Comparison of ENCODE assay signal across 14 cellular contexts in genomic region chr15:68484696-68485400, GRCh38. TPM values are rescaled to one million over a fixed set of nuclear protein-coding genes. Genes with fewer than 3 reads are reported as not detected.
A peak's percentile ranks its signal among the peaks of the same experiment; 100 is the strongest.
DNase-seq lines count a peak whose midpoint lies in the region; ATAC-seq and TF ChIP-seq lines count a peak whose summit lies in the region.
"Had no signal": no experiment of that assay in that cellular context is flagged by ENCODE, and none has a peak within 500 bp of the region (broad histone marks: within the 10 kb centered on the region; RNA-seq: fewer than 3 reads in every experiment).

No MANE protein-coding gene starts in this region.

- peak overlapping the region; percentile 95 to 99 for H3K27ac ChIP-seq in aorta (ENCODE audit: low read depth in 1 of 2, low read length in 2 of 2)
- H3K27ac ChIP-seq: body of pancreas had no signal

- DNase-seq in left cardiac atrium (no peak), cardiac septum (ENCODE audit: low spot score) (no peak), cardiac fibroblast (ENCODE audit: low read depth in 2 of 2) (peak; percentile 58 to 68), myocyte (ENCODE audit: low read depth) (peak; percentile 86), aorta (peak; percentile 80 to 84), HPDE6-E6E7 (ENCODE audit: extremely low spot score) (no peak), kidney tubule cell (ENCODE audit: low spot score) (no peak), COLO668 (lab: John Stamatoyannopoulos, UW; ENCODE audit: unreplicated experiment) (no peak)
- DNase-seq: ACHN, body of pancreas, GDM1, NCI-H1930, T-helper 17 cell had no signal

- intact Hi-C loops in left cardiac atrium (cut with DNase I) (no loop called here), cardiac septum (cut with DNase I) (no loop called here), aorta (cut with DNase I) (loop anchor here (5.0 kb wide), 3 partner anchors 53 to 123 kb away; partner anchors contain the start of gene ITGA11 (in 2 of the 2))

- H3K4me3 ChIP-seq in cardiac fibroblast (replicated peaks in 1 of 2; ENCODE audit: low read depth in 2 of 2, low read length in 2 of 2) (no peak overlapping the region), aorta (ENCODE audit: low read length in 2 of 2) (no peak overlapping the region)
- H3K4me3 ChIP-seq: body of pancreas had no signal

- 4 to 6% methylated on average over 14 of the region's 14 CpGs for whole genome bisulfite sequencing in aorta, 2 donors

- no peak for TF ChIP-seq CTCF in cardiac fibroblast (IDR thresholded peaks at IDR 0.05; ENCODE audit: low read depth, low read length)

- peaks cover 12 to 13% of the 10 kb centered on the region in 2 donors for H3K4me1 ChIP-seq in aorta (ENCODE audit: control insufficient read depth in 1 of 2, insufficient read depth in 2 of 2, low read length in 2 of 2)
- H3K4me1 ChIP-seq: body of pancreas had no signal

- no peaks in the 10 kb centered on the region for H3K36me3 ChIP-seq in aorta (ENCODE audit: control insufficient read depth in 1 of 2, insufficient read depth in 2 of 2, low read length in 1 of 2)

- ATAC-seq in left cardiac atrium (peak; percentile 45 to 54), aorta (ENCODE audit: low FRiP score) (peak; percentile 80)
- ATAC-seq: body of pancreas, T-helper 17 cell had no signal

- H3K27me3 ChIP-seq in aorta (ENCODE audit: control insufficient read depth in 1 of 2, insufficient read depth in 2 of 2, low read length in 1 of 2) = no peaks in the 10 kb centered on the region
- H3K27me3 ChIP-seq: body of pancreas had no signal

- no peaks in the 10 kb centered on the region for H3K9me3 ChIP-seq in aorta (ENCODE audit: control insufficient read depth, low read length)
- H3K9me3 ChIP-seq: body of pancreas had no signal

RNA-seq across cellular contexts. Expression of gene ITGA11, which starts 52.9 kb away (rescaled TPM):
- total RNA-seq in left cardiac atrium (10 to 100 TPM; 22.4 to 23.8 TPM), cardiac septum (9.3 TPM), myocyte (29.2 and 33.5 TPM in 2 replicates), aorta (100 to 1,000 TPM; 138 to 154 TPM)
- 1,681 TPM for polyA plus RNA-seq in myocyte (2012)
- 10 to 100 TPM; 21.4 to 76.7 TPM for polyA plus RNA-seq in aorta
- polyA plus RNA-seq: IgD-negative memory B cell had no signal

Comparison
In these comparisons a context has a peak if more than half of its experiments do, and no peak if none do; other contexts are left out.
1. DNase-seq: peak in cardiac fibroblast (2 of 2), myocyte (single experiment) and aorta (2 of 2); none in left cardiac atrium (single experiment), cardiac septum (single experiment), HPDE6-E6E7 (single experiment), kidney tubule cell (single experiment) and COLO668 (single experiment).
2. intact Hi-C loops: an anchor here in aorta (5.0 kb wide); none called in left cardiac atrium and cardiac septum.